In the genomic region with DNA sequence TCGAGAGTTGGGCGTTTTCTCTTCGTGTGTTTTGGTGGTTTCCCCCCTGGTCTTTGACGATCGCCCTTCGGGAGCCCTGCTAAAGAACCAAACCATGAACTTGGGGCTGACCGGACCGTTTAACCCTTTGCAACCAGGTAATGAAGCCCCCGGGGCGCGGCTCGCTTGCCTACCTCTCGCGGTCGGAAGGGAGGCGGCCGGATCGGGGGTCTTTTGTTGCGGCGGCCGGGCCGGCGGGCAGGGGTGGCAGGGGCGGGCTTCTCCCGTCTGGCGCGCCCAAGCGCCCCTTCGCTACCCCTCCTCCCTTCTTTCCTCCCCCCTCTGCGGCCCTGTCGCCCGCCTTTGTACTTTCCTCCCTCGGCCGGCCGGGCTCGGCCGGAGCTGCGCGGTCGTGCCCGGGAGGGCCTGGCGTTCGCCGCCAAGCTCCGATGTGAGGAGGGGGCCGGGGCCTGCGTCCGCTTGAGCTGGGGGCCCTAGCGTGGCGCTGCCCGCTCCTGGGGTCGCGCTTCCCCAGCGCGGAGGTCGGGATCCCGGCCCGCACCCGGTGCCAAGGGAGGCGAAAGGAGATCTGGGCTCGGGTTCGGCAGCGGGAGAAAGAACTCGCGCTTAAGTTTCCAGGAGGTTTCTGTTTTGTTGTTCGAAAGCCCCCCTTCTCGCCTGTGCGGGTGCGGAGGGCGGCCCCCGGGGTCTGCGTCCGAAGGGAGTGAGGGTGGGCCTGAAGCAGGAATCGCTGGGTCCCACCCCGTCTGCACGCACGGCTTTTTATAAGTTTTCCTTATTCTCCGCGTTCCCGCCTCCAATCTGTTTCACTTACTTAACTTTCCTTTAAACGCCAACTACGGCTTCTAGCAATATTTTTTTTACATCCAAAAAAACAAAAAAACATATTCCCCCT, we compare ENCODE assay signal across 1 cellular context.
TF ChIP-seq lines count a peak whose summit lies in the region.

No MANE protein-coding gene starts in this region.

TF ChIP-seq in liver, 16 proteins besides CTCF, POLR2A, EP300 and RAD21 (continued from another document):
- no peak for TF ChIP-seq MAX (IDR thresholded peaks at IDR 0.05)
